In the genomic region with DNA sequence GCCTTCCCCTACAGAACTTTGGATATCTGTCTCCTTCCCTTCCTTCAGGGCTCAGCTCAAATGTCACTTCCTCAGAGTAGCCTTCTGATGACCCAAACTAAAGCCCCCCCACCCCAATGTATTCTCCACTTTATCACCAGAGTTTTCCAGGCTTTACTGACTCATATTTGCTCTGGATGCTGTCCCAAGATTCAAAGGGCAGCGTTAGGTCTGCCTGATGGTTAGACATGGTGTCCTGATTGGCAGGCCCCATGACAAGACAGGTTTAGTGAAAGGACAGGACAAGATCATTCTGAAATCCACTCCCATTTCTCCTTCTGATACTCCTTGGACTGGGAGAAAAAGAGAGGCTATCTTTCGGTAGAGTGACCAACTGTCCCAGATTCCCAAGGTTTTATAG, we compare ENCODE assay signal across 17 cellular contexts.
"Had no signal": no experiment of that assay in that cellular context is flagged by ENCODE, and none has a peak within 500 bp of the region (broad histone marks: within the 10 kb centered on the region; RNA-seq: fewer than 3 reads in every experiment).

No MANE protein-coding gene starts in this region.

- DNase-seq: activated CD4-positive, CD25-positive, alpha-beta regulatory T cell treated with anti-CD3 and anti-CD28 coated beads, Interleukin-2, amount 50 U/mL, for 72 hours; activated gamma-delta T cell; activated naive CD8-positive, alpha-beta T cell treated with anti-CD3 and anti-CD28 coated beads, Interleukin-2, amount 10 ng/mL, durations not matched to agents 7 days and 5 days; activated T-cell treated with anti-CD3 and anti-CD28 coated beads, Interleukin-2, amount 50 U/mL, for 4 hours; NCI-H1048; NCI-H187 treated with DMSO at 0.1 percent for 48 hours; NCI-H2081 treated with DMSO at 0.1 percent for 48 hours; SIG-M5; T-helper 17 cell; T-helper 9 cell had no signal

- H3K9me3 Mint-ChIP-seq: activated naive CD4-positive, alpha-beta T cell treated with anti-CD3 and anti-CD28 coated beads for 36 hours; activated naive CD8-positive, alpha-beta T cell treated with anti-CD3 and anti-CD28 coated beads, Interleukin-2, amount 10 ng/mL, durations not matched to agents 7 days and 5 days; activated T-cell treated with anti-CD3 and anti-CD28 coated beads, Interleukin-2, amount 50 U/mL, for 4 hours; activated T-helper 17 cell treated with anti-CD3 and anti-CD28 coated beads, Interleukin-2, amount 50 U/mL, for 72 hours had no signal

- ATAC-seq: activated T-cell treated with anti-CD3 and anti-CD28 coated beads, Interleukin-2, amount 50 U/mL, for 4 hours had no signal

- H3K36me3 Mint-ChIP-seq: activated CD8-positive, alpha-beta memory T cell treated with anti-CD3 and anti-CD28 coated beads, Interleukin-2, amount 10 ng/mL, durations not matched to agents 7 days and 5 days; activated naive CD8-positive, alpha-beta T cell treated with anti-CD3 and anti-CD28 coated beads, Interleukin-2, amount 10 ng/mL, durations not matched to agents 7 days and 5 days; WTC11 had no signal

- H3K4me1 ChIP-seq: adrenal gland, breast epithelium had no signal

- H3K36me3 ChIP-seq: adrenal gland, breast epithelium had no signal

- H3K27me3 ChIP-seq: adrenal gland, breast epithelium had no signal

- H3K27ac Mint-ChIP-seq: activated CD8-positive, alpha-beta memory T cell treated with anti-CD3 and anti-CD28 coated beads, Interleukin-2, amount 10 ng/mL, durations not matched to agents 7 days and 5 days; activated naive CD4-positive, alpha-beta T cell treated with anti-CD3 and anti-CD28 coated beads for 36 hours; activated naive CD8-positive, alpha-beta T cell treated with anti-CD3 and anti-CD28 coated beads, Interleukin-2, amount 10 ng/mL, durations not matched to agents 7 days and 5 days; activated T-helper 17 cell treated with anti-CD3 and anti-CD28 coated beads, Interleukin-2, amount 50 U/mL, for 72 hours; T-helper 17 cell; WTC11 had no signal

- H3K9me3 ChIP-seq: adrenal gland, breast epithelium had no signal

- H3K27ac ChIP-seq: adrenal gland, breast epithelium, PC-9 had no signal

- H3K4me3 ChIP-seq: adrenal gland, breast epithelium, PC-9 had no signal
